In genomic region chr14:41749425-41749824, GRCh38 we compare ENCODE assay signal across 8 cellular contexts.
A peak's percentile ranks its signal among the peaks of the same experiment; 100 is the strongest.
DNase-seq lines count a peak whose midpoint lies in the region; ATAC-seq and TF ChIP-seq lines count a peak whose summit lies in the region.

No MANE protein-coding gene starts in this region.

- intact Hi-C loops in left lung (cut with DNase I) (no loop called here), colonic mucosa (cut with DNase I) (no loop called here)

- peak overlapping the region; percentile 82 for H3K4me3 Mint-ChIP-seq in activated T-cell treated with anti-CD3 and anti-CD28 coated beads, Interleukin-2, amount 50 U/mL, for 4 hours
- peak overlapping the region; percentile 72 to 81 (median 79) for H3K4me3 Mint-ChIP-seq in T-cell

- TF ChIP-seq CTCF in left lung (IDR thresholded peaks at IDR 0.05), result no peak
- no peak for TF ChIP-seq CTCF in colonic mucosa (IDR thresholded peaks at IDR 0.05)
- no peak for TF ChIP-seq CTCF in foreskin keratinocyte (conservative IDR thresholded peaks at IDR 0.05)

- H3K4me1 Mint-ChIP-seq in activated T-cell treated with anti-CD3 and anti-CD28 coated beads, Interleukin-2, amount 50 U/mL, for 4 hours (ENCODE audit: low read depth), result peaks cover 14% of the 10 kb centered on the region
- H3K4me1 Mint-ChIP-seq in T-cell, result peaks cover 16 to 24% (median 21%) of the 10 kb centered on the region in 3 donors

- no peaks in the 10 kb centered on the region for H3K27me3 Mint-ChIP-seq in activated T-cell treated with anti-CD3 and anti-CD28 coated beads, Interleukin-2, amount 50 U/mL, for 4 hours (ENCODE audit: low read depth)
- no peaks in the 10 kb centered on the region for H3K27me3 Mint-ChIP-seq in T-cell

- no peaks in the 10 kb centered on the region for H3K4me1 ChIP-seq in left lung
- H3K4me1 ChIP-seq in colonic mucosa, result no peaks in the 10 kb centered on the region
- H3K4me1 ChIP-seq in foreskin keratinocyte, result no peaks in the 10 kb centered on the region

- no peak overlapping the region for H3K27ac ChIP-seq in left lung
- H3K27ac ChIP-seq in colonic mucosa, result no peak overlapping the region
- H3K27ac ChIP-seq in foreskin keratinocyte, result no peak overlapping the region

- no peaks in the 10 kb centered on the region for H3K36me3 Mint-ChIP-seq in activated T-cell treated with anti-CD3 and anti-CD28 coated beads, Interleukin-2, amount 50 U/mL, for 4 hours (ENCODE audit: insufficient read depth)
- no peaks in the 10 kb centered on the region for H3K36me3 Mint-ChIP-seq in T-cell

- H3K27ac Mint-ChIP-seq in T-cell, result peak overlapping the region; percentile 73 to 83

- H3K9ac ChIP-seq in colonic mucosa (ENCODE audit: low read depth in 2 of 2, low read length in 2 of 2), result no peak overlapping the region

- H3K36me3 ChIP-seq in left lung (no peaks in the 10 kb centered on the region), colonic mucosa (no peaks in the 10 kb centered on the region)

- no peak for DNase-seq in activated T-cell treated with anti-CD3 and anti-CD28 coated beads, Interleukin-2, amount 50 U/mL, for 4 hours
- no peak for DNase-seq in activated T-cell treated with anti-CD3 and anti-CD28 coated beads, Interleukin-2, amount 50 U/mL, for 1 hour
- DNase-seq in T-cell (no peak), left lung (no peak), colonic mucosa (no peak), foreskin keratinocyte (no peak)
- no peak for DNase-seq in stimulated activated CD4-positive, alpha-beta T cell treated with anti-CD3 and anti-CD28 coated beads, Interleukin-2, amount 100 ng/mL, for 48 hours

- POLR2A ChIA-PET in T-cell (lab: Charles Lee), result no interaction called here

- H3K4me3 ChIP-seq in left lung (no peak overlapping the region), colonic mucosa (no peak overlapping the region)

- H3K27me3 ChIP-seq in left lung, result no peaks in the 10 kb centered on the region
- H3K27me3 ChIP-seq in colonic mucosa, result no peaks in the 10 kb centered on the region
- no peaks in the 10 kb centered on the region for H3K27me3 ChIP-seq in foreskin keratinocyte

- CTCF ChIA-PET in T-cell (lab: Charles Lee), result interaction anchor here in 1 of 2 donors (0.5 kb wide), 1 partner anchor 851 kb away, joined by 3 read pairs; no protein-coding TSS in a partner anchor

- ATAC-seq in activated T-cell treated with anti-CD3 and anti-CD28 coated beads, Interleukin-2, amount 50 U/mL, for 4 hours, result peak in 1 of 2 donors; percentile 70
- ATAC-seq in HG03139 (IDR thresholded peaks at IDR 0.05; ENCODE audit: unreplicated experiment) (peak; percentile 67), T-cell (replicated peaks in 1 of 4) (peak; percentile 67 to 89 (median 72)), left lung (peak; percentile 56), foreskin keratinocyte (no peak)

- no peaks in the 10 kb centered on the region for H3K9me3 Mint-ChIP-seq in activated T-cell treated with anti-CD3 and anti-CD28 coated beads, Interleukin-2, amount 50 U/mL, for 4 hours
- H3K9me3 Mint-ChIP-seq in T-cell, result peaks cover 0 to 4% (median 0%) of the 10 kb centered on the region in 3 donors

- H3K9me3 ChIP-seq in left lung, result peaks cover 0 to 2% of the 10 kb centered on the region in 2 donors
- H3K9me3 ChIP-seq in colonic mucosa, result no peaks in the 10 kb centered on the region
